In the genomic region with DNA sequence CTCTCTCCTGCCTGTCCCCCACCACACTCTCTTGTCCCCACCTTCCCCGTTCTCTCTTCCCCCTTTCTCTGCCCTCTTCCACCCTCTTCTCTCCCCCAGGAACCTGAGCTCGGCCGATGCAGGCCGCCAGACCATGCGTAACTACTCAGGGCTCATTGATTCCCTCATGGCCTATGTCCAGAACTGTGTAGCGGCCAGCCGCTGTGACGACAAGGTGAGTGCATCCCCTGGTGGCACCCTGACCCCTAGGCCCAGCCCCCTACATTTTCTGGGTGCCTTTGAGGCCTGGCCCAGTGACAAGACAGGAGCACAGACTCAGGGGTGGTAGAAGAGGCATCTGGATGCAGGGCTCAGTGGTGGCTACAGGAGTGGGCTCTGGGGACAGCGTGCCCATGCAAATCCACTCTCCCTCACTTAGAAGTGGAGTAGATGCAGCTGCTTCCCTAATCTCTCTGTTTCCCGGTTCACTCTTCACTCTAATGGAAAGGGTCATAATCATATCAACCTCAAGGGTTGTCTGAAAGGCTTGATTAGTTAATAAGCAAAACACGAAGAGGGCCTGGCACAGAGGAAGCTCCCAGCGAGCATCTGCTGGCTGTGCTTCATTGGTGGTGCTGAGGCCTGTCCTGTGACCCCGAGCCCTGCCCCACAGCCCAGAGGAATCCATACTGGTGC, we compare ENCODE assay signal across 1 cellular context.
TF ChIP-seq lines count a peak whose summit lies in the region.

No MANE protein-coding gene starts in this region.

TF ChIP-seq in H1, 55 proteins besides CTCF, POLR2A, EP300 and RAD21:
- TF ChIP-seq ATF2 (IDR thresholded peaks at IDR 0.05; ENCODE audit: low read length) (no peak), BCL11A (IDR thresholded peaks at IDR 0.05; ENCODE audit: low read depth in 2 of 2, low read length in 2 of 2) (no peak), ZNF274 (IDR thresholded peaks at IDR 0.05; ENCODE audit: borderline replicate concordance, extremely low read depth, low read length) (no peak), SRF (IDR thresholded peaks at IDR 0.05; ENCODE audit: low read depth, low read length) (no peak), GTF2F1 (IDR thresholded peaks at IDR 0.05; ENCODE audit: borderline replicate concordance, low read depth, low read length) (no peak), USF2 (IDR thresholded peaks at IDR 0.05; ENCODE audit: low read length) (no peak), TEAD4 (IDR thresholded peaks at IDR 0.05; ENCODE audit: low read depth, low read length) (no peak), TAF1 (IDR thresholded peaks at IDR 0.05; ENCODE audit: low read depth, low read length) (no peak), GABPA (IDR thresholded peaks at IDR 0.05; ENCODE audit: borderline replicate concordance, insufficient read depth, low read length) (no peak), CHD2 (IDR thresholded peaks at IDR 0.05; ENCODE audit: low read length) (no peak), SP4 (IDR thresholded peaks at IDR 0.05; ENCODE audit: low read length) (no peak), CREB1 (IDR thresholded peaks at IDR 0.05) (no peak), SIN3A (conservative IDR thresholded peaks at IDR 0.05 in 1 of 2, IDR thresholded peaks at IDR 0.05 in 1 of 2; ENCODE audit: low read depth in 1 of 2, low read length in 2 of 2) (no peak), POLR2AphosphoS5 (IDR thresholded peaks at IDR 0.05; ENCODE audit: low read depth, low read length) (no peak), EGR1 (IDR thresholded peaks at IDR 0.05; ENCODE audit: borderline replicate concordance, low read depth, low read length) (no peak), RNF2 (IDR thresholded peaks at IDR 0.05; ENCODE audit: borderline replicate concordance, low read depth, low read length, missing control alignments, poor library complexity, severe bottlenecking) (no peak), CBX8 (IDR thresholded peaks at IDR 0.05; ENCODE audit: borderline replicate concordance, low read depth, low read length) (no peak), SP2 (IDR thresholded peaks at IDR 0.05; ENCODE audit: low read length) (no peak), ATF3 (IDR thresholded peaks at IDR 0.05; ENCODE audit: insufficient read depth, low read depth, low read length) (no peak)
- TF ChIP-seq, protein P1, sequence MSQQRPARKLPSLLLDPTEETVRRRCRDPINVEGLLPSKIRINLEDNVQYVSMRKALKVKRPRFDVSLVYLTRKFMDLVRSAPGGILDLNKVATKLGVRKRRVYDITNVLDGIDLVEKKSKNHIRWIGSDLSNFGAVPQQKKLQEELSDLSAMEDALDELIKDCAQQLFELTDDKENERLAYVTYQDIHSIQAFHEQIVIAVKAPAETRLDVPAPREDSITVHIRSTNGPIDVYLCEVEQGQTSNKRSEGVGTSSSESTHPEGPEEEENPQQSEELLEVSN (IDR thresholded peaks at IDR 0.05), result no peak
